ENCODE assay signal across 8 cellular contexts in the genomic region with DNA sequence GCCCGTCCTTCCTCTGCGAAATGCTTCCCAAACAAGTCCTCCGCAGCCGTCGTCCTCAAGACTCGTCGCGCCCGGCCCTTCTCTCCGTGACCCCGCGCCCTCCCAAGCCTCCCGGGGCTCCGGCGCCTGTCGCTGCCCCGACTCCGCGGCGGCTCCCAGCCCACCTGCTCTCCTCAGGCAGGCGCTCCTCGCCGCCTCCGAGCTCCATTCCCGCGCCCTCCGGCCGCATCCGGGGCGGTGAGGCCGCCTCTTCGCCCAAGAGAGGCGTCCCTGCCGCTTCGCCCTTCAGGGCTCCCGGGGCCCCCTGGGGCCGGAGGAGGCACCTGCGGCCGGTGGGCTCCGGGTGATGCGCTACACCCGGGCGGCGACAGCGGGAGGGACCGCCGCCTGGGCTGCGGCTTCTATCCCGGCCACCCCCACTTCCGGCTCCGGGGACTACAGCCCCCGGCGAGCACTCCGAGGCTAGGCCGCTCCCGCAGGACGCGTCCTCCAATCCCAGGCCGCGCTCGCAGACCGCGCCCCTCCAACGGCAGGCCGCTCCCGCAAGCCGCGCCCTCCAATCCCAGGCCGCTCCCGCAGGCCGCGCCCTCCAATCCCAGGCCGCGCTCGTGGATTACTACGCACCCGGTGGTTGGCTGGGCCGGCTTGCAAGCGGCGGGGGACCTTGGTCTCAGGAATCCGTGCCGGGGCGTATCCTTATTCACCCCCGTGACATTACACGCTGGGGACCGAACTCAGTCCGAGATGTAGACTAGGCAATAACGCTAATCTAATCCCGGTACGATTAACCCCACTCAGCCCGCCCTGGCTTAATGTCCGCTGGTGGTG. TPM values are rescaled to one million over a fixed set of nuclear protein-coding genes. Genes with fewer than 3 reads are reported as not detected.
DNase-seq lines count a peak whose midpoint lies in the region; ATAC-seq and TF ChIP-seq lines count a peak whose summit lies in the region.

A gene (minus strand): TSS at position 414 of the 828 bp plus-strand sequence. CDS start 185 bp downstream, at position 229.

- H3K27me3 ChIP-seq in breast epithelium (no peaks in the 10 kb centered on the region), skeletal muscle tissue (ENCODE audit: control insufficient read depth in 3 of 3, insufficient read depth in 3 of 3, low read length in 3 of 3) (no peaks in the 10 kb centered on the region)

- DNase-seq in AG04449 (ENCODE audit: low read depth, low spot score) (peak; percentile 57), NCI-H2196 treated with DMSO at 0.1 percent for 48 hours (lab: John Stamatoyannopoulos, UW; ENCODE audit: unreplicated experiment) (peak; percentile 99), breast epithelium (ENCODE audit: low spot score in 2 of 2) (peak; percentile 94 to 95)

- no peaks in the 10 kb centered on the region for H3K9me3 ChIP-seq in breast epithelium
- no peaks in the 10 kb centered on the region for H3K9me3 ChIP-seq in iPS-18c (ENCODE audit: control insufficient read depth, insufficient read depth, low read length)
- H3K9me3 ChIP-seq in skeletal muscle tissue (ENCODE audit: control insufficient read depth in 3 of 3, low read length in 3 of 3): no peaks in the 10 kb centered on the region

- intact Hi-C loops in breast epithelium (cut with DNase I; ENCODE audit: low total_unique reads): no loop called here

- CTCF ChIA-PET in AG04449 (lab: Yijun Ruan, JAX): interaction anchor here (1.3 to 1.8 kb wide), 3 partner anchors 12 to 25 kb away, joined by 4 to 5 read pairs (median 4); no protein-coding TSS in a partner anchor

- TF ChIP-seq CTCF in AG04449 (IDR thresholded peaks at IDR 0.05; ENCODE audit: insufficient read depth, low read length, missing control alignments) (no peak), VCaP (conservative IDR thresholded peaks at IDR 0.05) (no peak), breast epithelium (IDR thresholded peaks at IDR 0.05) (no peak)

- ATAC-seq in GM18873 (IDR thresholded peaks at IDR 0.05; ENCODE audit: low FRiP score, unreplicated experiment): peak; percentile 83
- ATAC-seq in HG03135 (IDR thresholded peaks at IDR 0.05; ENCODE audit: unreplicated experiment): peak; percentile 83

- H3K4me1 ChIP-seq in breast epithelium (peaks cover 0 to 8% of the 10 kb centered on the region in 2 donors), skeletal muscle tissue (ENCODE audit: control insufficient read depth in 3 of 3, insufficient read depth in 3 of 3, low read length in 3 of 3) (peaks cover 18 to 27% (median 25%) of the 10 kb centered on the region in 3 donors)

- TF ChIP-seq POLR2A in breast epithelium (IDR thresholded peaks at IDR 0.05): peak; percentile 13

- POLR2A ChIA-PET in AG04449 (lab: Yijun Ruan, JAX): no interaction called here

- H3K27ac ChIP-seq in VCaP (peak within 1 kb of the TSS; percentile 79), breast epithelium (peak within 1 kb of the TSS; percentile 81 to 86), skeletal muscle tissue (ENCODE audit: low read depth, low read length) (peak within 1 kb of the TSS; percentile 87)

- peak within 1 kb of the TSS; percentile 87 to 91 (median 88) for H3K9ac ChIP-seq in skeletal muscle tissue (ENCODE audit: low read depth in 1 of 3, low read length in 3 of 3)

- H3K4me3 ChIP-seq in AG04449 (ENCODE audit: low read depth, low read length): peak within 1 kb of the TSS; percentile 77
- H3K4me3 ChIP-seq in breast epithelium: peak within 1 kb of the TSS; percentile 74 to 92 (median 86)
- H3K4me3 ChIP-seq in iPS-18c (ENCODE audit: insufficient read depth, low read depth, low read length): peak within 1 kb of the TSS; percentile 86
- H3K4me3 ChIP-seq in skeletal muscle tissue (ENCODE audit: low read length in 3 of 3): peak within 1 kb of the TSS; percentile 82 to 94 (median 84)

- H3K36me3 ChIP-seq in breast epithelium: no peaks in the 10 kb centered on the region
- peaks cover 0 to 2% (median 0%) of the 10 kb centered on the region in 3 donors for H3K36me3 ChIP-seq in skeletal muscle tissue (ENCODE audit: control insufficient read depth in 3 of 3, insufficient read depth in 3 of 3, low read length in 3 of 3)

RNA-seq across cellular contexts. Expression of the gene that starts here (rescaled TPM):
- total RNA-seq in breast epithelium (10 to 100 TPM; 26.3 to 36.4 (median 35.7) TPM), skeletal muscle tissue (3.7 TPM)

Comparison
In these comparisons a context has a peak if more than half of its experiments do, and no peak if none do; other contexts are left out.
1. Peak in every context shown above with its lines: DNase-seq, ATAC-seq, H3K4me3 ChIP-seq and H3K27ac ChIP-seq.